In the genomic region with DNA sequence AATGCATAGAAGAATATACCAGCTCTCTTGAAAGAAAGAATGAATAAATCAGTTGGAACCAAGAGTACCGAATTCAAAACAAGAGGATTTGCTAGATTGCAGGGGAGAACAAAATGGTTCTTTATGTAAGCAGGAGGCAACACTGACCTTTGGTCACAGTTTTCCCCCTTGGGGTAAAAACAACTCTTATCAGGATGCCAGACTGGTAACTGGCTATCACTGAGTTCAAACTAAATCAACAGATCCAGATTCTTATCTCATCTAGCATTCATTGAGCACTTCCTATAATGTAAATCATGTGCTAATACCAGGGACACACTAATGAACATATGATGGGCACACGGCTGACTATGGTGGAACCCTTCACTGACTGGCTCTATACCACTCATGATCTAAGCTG, we compare ENCODE assay signal across 1 cellular context.
A peak's percentile ranks its signal among the peaks of the same experiment; 100 is the strongest.
TF ChIP-seq lines count a peak whose summit lies in the region.

No MANE protein-coding gene starts in this region.

TF ChIP-seq in HepG2, 621 proteins besides CTCF, POLR2A, EP300 and RAD21 (continued from another document and continues in another):
- TF ChIP-seq, protein P1, sequence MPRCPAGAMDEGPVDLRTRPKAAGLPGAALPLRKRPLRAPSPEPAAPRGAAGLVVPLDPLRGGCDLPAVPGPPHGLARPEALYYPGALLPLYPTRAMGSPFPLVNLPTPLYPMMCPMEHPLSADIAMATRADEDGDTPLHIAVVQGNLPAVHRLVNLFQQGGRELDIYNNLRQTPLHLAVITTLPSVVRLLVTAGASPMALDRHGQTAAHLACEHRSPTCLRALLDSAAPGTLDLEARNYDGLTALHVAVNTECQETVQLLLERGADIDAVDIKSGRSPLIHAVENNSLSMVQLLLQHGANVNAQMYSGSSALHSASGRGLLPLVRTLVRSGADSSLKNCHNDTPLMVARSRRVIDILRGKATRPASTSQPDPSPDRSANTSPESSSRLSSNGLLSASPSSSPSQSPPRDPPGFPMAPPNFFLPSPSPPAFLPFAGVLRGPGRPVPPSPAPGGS (CRISPR knock-in tag; IDR thresholded peaks at IDR 0.05): no peak
- TF ChIP-seq HMG20A (CRISPR knock-in tag; IDR thresholded peaks at IDR 0.05; ENCODE audit: borderline replicate concordance) (peak; percentile 70), ZNF589 (CRISPR knock-in tag; conservative IDR thresholded peaks at IDR 0.05) (no peak), XRCC5 (optimal IDR thresholded peaks at IDR 0.05; ENCODE audit: low read length) (no peak), HNF4A (CRISPR knock-in tag; IDR thresholded peaks at IDR 0.05) (peak; percentile 78), FOXC1 (CRISPR knock-in tag; IDR thresholded peaks at IDR 0.05; ENCODE audit: borderline replicate concordance) (no peak), POGZ (CRISPR knock-in tag; IDR thresholded peaks at IDR 0.05) (0 out of 2 replicates have a peak, but pooled peaks have one; percentile 25), MBD4 (IDR thresholded peaks at IDR 0.05; ENCODE audit: borderline replicate concordance, low read length) (no peak), FLYWCH1 (CRISPR knock-in tag; IDR thresholded peaks at IDR 0.05) (no peak), NAIF1 (CRISPR knock-in tag; IDR thresholded peaks at IDR 0.05; ENCODE audit: borderline replicate concordance) (peak; percentile 47; the same call in 1 of the 2 replicates), ZBTB1 (CRISPR knock-in tag; IDR thresholded peaks at IDR 0.05; ENCODE audit: borderline replicate concordance) (no peak), WIZ (CRISPR knock-in tag; IDR thresholded peaks at IDR 0.05) (no peak), KLF11 (CRISPR knock-in tag; IDR thresholded peaks at IDR 0.05) (no peak), GATAD2A (CRISPR knock-in tag; IDR thresholded peaks at IDR 0.05) (0 out of 2 replicates have a peak, but pooled peaks have one; percentile 30), ATRX (CRISPR knock-in tag; IDR thresholded peaks at IDR 0.05; ENCODE audit: borderline replicate concordance) (no peak), ZNF17 (CRISPR knock-in tag; IDR thresholded peaks at IDR 0.05) (no peak), ZSCAN29 (CRISPR knock-in tag; conservative IDR thresholded peaks at IDR 0.05) (no peak), ISL2 (CRISPR knock-in tag; IDR thresholded peaks at IDR 0.05) (peak; percentile 59; the same call in 1 of the 2 replicates), EHMT2 (IDR thresholded peaks at IDR 0.05; ENCODE audit: borderline replicate concordance, low read depth, low read length) (0 out of 2 replicates have a peak, but pooled peaks have one; percentile 47), ARNTL (CRISPR knock-in tag; IDR thresholded peaks at IDR 0.05) (no peak), ZMYM3 (CRISPR knock-in tag; IDR thresholded peaks at IDR 0.05) (no peak), ZNF552 (CRISPR knock-in tag; IDR thresholded peaks at IDR 0.05; ENCODE audit: borderline replicate concordance) (no peak), DMAP1 (CRISPR knock-in tag; IDR thresholded peaks at IDR 0.05) (no peak), NCOA2 (CRISPR knock-in tag; IDR thresholded peaks at IDR 0.05) (0 out of 2 replicates have a peak, but pooled peaks have one; percentile 36), ZNF33B (CRISPR knock-in tag; IDR thresholded peaks at IDR 0.05) (no peak), U2AF2 (IDR thresholded peaks at IDR 0.05; ENCODE audit: low read depth, low read length) (no peak), TEAD2 (CRISPR knock-in tag; IDR thresholded peaks at IDR 0.05) (no peak), ZNF121 (CRISPR knock-in tag; IDR thresholded peaks at IDR 0.05) (no peak), ZNF878 (CRISPR knock-in tag; IDR thresholded peaks at IDR 0.05) (no peak), ZNF83 (CRISPR knock-in tag; IDR thresholded peaks at IDR 0.05; ENCODE audit: borderline replicate concordance) (no peak), RARA (CRISPR knock-in tag; IDR thresholded peaks at IDR 0.05) (peak; percentile 56)
- TF ChIP-seq, protein P2, sequence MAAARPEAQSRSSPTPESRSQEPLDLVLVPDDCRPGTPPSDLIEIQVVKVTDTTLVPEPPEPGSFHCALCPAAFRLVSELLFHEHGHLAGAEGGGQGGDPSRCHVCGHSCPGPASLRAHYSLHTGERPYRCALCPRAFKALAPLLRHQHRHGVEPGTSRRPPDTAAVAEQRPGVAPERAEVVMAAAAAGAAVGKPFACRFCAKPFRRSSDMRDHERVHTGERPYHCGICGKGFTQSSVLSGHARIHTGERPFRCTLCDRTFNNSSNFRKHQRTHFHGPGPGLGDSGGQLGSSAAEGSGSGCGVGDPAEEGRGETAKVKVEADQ (CRISPR knock-in tag; IDR thresholded peaks at IDR 0.05; ENCODE audit: borderline replicate concordance): no peak
- TF ChIP-seq, protein P3, sequence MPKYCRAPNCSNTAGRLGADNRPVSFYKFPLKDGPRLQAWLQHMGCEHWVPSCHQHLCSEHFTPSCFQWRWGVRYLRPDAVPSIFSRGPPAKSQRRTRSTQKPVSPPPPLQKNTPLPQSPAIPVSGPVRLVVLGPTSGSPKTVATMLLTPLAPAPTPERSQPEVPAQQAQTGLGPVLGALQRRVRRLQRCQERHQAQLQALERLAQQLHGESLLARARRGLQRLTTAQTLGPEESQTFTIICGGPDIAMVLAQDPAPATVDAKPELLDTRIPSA (CRISPR knock-in tag; IDR thresholded peaks at IDR 0.05; ENCODE audit: borderline replicate concordance): no peak
- TF ChIP-seq, protein P4, sequence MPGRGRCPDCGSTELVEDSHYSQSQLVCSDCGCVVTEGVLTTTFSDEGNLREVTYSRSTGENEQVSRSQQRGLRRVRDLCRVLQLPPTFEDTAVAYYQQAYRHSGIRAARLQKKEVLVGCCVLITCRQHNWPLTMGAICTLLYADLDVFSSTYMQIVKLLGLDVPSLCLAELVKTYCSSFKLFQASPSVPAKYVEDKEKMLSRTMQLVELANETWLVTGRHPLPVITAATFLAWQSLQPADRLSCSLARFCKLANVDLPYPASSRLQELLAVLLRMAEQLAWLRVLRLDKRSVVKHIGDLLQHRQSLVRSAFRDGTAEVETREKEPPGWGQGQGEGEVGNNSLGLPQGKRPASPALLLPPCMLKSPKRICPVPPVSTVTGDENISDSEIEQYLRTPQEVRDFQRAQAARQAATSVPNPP (CRISPR knock-in tag; IDR thresholded peaks at IDR 0.05): no peak
- TF ChIP-seq, protein P5, sequence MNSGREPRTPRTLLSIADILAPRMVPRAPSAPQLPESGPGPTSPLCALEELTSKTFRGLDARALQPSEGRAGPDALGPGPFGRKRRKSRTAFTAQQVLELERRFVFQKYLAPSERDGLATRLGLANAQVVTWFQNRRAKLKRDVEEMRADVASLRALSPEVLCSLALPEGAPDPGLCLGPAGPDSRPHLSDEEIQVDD (CRISPR knock-in tag; IDR thresholded peaks at IDR 0.05; ENCODE audit: borderline replicate concordance): no peak
- TF ChIP-seq, protein P6, sequence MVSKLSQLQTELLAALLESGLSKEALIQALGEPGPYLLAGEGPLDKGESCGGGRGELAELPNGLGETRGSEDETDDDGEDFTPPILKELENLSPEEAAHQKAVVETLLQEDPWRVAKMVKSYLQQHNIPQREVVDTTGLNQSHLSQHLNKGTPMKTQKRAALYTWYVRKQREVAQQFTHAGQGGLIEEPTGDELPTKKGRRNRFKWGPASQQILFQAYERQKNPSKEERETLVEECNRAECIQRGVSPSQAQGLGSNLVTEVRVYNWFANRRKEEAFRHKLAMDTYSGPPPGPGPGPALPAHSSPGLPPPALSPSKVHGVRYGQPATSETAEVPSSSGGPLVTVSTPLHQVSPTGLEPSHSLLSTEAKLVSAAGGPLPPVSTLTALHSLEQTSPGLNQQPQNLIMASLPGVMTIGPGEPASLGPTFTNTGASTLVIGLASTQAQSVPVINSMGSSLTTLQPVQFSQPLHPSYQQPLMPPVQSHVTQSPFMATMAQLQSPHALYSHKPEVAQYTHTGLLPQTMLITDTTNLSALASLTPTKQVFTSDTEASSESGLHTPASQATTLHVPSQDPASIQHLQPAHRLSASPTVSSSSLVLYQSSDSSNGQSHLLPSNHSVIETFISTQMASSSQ (IDR thresholded peaks at IDR 0.05; ENCODE audit: low read depth): no peak
- TF ChIP-seq, protein P6 (CRISPR knock-in tag; IDR thresholded peaks at IDR 0.05; ENCODE audit: borderline replicate concordance): no peak
- TF ChIP-seq, protein P7, sequence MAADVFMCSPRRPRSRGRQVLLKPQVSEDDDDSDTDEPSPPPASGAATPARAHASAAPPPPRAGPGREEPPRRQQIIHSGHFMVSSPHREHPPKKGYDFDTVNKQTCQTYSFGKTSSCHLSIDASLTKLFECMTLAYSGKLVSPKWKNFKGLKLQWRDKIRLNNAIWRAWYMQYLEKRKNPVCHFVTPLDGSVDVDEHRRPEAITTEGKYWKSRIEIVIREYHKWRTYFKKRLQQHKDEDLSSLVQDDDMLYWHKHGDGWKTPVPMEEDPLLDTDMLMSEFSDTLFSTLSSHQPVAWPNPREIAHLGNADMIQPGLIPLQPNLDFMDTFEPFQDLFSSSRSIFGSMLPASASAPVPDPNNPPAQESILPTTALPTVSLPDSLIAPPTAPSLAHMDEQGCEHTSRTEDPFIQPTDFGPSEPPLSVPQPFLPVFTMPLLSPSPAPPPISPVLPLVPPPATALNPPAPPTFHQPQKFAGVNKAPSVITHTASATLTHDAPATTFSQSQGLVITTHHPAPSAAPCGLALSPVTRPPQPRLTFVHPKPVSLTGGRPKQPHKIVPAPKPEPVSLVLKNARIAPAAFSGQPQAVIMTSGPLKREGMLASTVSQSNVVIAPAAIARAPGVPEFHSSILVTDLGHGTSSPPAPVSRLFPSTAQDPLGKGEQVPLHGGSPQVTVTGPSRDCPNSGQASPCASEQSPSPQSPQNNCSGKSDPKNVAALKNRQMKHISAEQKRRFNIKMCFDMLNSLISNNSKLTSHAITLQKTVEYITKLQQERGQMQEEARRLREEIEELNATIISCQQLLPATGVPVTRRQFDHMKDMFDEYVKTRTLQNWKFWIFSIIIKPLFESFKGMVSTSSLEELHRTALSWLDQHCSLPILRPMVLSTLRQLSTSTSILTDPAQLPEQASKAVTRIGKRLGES (CRISPR knock-in tag; IDR thresholded peaks at IDR 0.05; ENCODE audit: borderline replicate concordance): no peak
- TF ChIP-seq, protein P8, sequence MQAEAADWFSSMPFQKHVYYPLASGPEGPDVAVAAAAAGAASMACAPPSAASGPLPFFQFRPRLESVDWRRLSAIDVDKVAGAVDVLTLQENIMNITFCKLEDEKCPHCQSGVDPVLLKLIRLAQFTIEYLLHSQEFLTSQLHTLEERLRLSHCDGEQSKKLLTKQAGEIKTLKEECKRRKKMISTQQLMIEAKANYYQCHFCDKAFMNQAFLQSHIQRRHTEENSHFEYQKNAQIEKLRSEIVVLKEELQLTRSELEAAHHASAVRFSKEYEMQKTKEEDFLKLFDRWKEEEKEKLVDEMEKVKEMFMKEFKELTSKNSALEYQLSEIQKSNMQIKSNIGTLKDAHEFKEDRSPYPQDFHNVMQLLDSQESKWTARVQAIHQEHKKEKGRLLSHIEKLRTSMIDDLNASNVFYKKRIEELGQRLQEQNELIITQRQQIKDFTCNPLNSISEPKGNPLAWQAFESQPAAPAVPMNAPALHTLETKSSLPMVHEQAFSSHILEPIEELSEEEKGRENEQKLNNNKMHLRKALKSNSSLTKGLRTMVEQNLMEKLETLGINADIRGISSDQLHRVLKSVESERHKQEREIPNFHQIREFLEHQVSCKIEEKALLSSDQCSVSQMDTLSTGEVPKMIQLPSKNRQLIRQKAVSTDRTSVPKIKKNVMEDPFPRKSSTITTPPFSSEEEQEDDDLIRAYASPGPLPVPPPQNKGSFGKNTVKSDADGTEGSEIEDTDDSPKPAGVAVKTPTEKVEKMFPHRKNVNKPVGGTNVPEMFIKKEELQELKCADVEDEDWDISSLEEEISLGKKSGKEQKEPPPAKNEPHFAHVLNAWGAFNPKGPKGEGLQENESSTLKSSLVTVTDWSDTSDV (CRISPR knock-in tag; IDR thresholded peaks at IDR 0.05): no peak
- TF ChIP-seq, protein P9, sequence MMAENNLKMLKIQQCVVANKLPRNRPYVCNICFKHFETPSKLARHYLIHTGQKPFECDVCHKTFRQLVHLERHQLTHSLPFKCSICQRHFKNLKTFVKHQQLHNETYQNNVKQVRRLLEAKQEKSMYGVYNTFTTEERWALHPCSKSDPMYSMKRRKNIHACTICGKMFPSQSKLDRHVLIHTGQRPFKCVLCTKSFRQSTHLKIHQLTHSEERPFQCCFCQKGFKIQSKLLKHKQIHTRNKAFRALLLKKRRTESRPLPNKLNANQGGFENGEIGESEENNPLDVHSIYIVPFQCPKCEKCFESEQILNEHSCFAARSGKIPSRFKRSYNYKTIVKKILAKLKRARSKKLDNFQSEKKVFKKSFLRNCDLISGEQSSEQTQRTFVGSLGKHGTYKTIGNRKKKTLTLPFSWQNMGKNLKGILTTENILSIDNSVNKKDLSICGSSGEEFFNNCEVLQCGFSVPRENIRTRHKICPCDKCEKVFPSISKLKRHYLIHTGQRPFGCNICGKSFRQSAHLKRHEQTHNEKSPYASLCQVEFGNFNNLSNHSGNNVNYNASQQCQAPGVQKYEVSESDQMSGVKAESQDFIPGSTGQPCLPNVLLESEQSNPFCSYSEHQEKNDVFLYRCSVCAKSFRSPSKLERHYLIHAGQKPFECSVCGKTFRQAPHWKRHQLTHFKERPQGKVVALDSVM (CRISPR knock-in tag; IDR thresholded peaks at IDR 0.05): no peak
- TF ChIP-seq, protein P10, sequence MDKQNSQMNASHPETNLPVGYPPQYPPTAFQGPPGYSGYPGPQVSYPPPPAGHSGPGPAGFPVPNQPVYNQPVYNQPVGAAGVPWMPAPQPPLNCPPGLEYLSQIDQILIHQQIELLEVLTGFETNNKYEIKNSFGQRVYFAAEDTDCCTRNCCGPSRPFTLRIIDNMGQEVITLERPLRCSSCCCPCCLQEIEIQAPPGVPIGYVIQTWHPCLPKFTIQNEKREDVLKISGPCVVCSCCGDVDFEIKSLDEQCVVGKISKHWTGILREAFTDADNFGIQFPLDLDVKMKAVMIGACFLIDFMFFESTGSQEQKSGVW (CRISPR knock-in tag; IDR thresholded peaks at IDR 0.05; ENCODE audit: borderline replicate concordance): no peak
- TF ChIP-seq, protein P11, sequence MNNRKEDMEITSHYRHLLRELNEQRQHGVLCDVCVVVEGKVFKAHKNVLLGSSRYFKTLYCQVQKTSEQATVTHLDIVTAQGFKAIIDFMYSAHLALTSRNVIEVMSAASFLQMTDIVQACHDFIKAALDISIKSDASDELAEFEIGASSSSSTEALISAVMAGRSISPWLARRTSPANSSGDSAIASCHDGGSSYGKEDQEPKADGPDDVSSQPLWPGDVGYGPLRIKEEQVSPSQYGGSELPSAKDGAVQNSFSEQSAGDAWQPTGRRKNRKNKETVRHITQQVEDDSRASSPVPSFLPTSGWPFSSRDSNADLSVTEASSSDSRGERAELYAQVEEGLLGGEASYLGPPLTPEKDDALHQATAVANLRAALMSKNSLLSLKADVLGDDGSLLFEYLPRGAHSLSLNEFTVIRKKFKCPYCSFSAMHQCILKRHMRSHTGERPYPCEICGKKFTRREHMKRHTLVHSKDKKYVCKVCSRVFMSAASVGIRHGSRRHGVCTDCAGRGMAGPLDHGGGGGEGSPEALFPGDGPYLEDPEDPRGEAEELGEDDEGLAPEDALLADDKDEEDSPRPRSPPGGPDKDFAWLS (CRISPR knock-in tag; IDR thresholded peaks at IDR 0.05; ENCODE audit: borderline replicate concordance): no peak
